Comparison of ENCODE assay signal across 9 cellular contexts in genomic region chr17:81429353-81429774, GRCh38. TPM values are rescaled to one million over a fixed set of nuclear protein-coding genes. Genes with fewer than 3 reads are reported as not detected.
DNase-seq lines count a peak whose midpoint lies in the region; ATAC-seq and TF ChIP-seq lines count a peak whose summit lies in the region.
"Had no signal": no experiment of that assay in that cellular context is flagged by ENCODE, and none has a peak within 500 bp of the region (broad histone marks: within the 10 kb centered on the region; RNA-seq: fewer than 3 reads in every experiment).

No MANE protein-coding gene starts in this region.

- peaks cover 8% of the 10 kb centered on the region for H3K79me2 ChIP-seq in hepatocyte

- no peaks in the 10 kb centered on the region for H3K9me2 ChIP-seq in hepatocyte (replicated peaks; ENCODE audit: insufficient read depth)

- DNase-seq in M059J (ENCODE audit: low read depth) (peak; percentile 75), adipocyte (ENCODE audit: low read depth) (peak; percentile 88), hepatocyte (ENCODE audit: low spot score) (peak; percentile 81), thyroid gland (peak; percentile 92 to 94)
- no peak for DNase-seq in stimulated activated CD4-positive, alpha-beta T cell treated with anti-CD3 and anti-CD28 coated beads, Interleukin-4, amount 100 ng/mL, for 24 hours
- DNase-seq: activated naive CD8-positive, alpha-beta T cell treated with anti-CD3 and anti-CD28 coated beads, Interleukin-2, amount 10 ng/mL, durations not matched to agents 7 days and 5 days had no signal

- no peak for ATAC-seq in GM21367 (IDR thresholded peaks at IDR 0.05; ENCODE audit: unreplicated experiment)
- no peak for ATAC-seq in GM18868 (IDR thresholded peaks at IDR 0.05; ENCODE audit: unreplicated experiment)

- TF ChIP-seq CTCF in hepatocyte (IDR thresholded peaks at IDR 0.05; ENCODE audit: poor library complexity): no peak
- TF ChIP-seq CTCF in thyroid gland (IDR thresholded peaks at IDR 0.05): no peak

- peaks cover 53% of the 10 kb centered on the region for H4K20me1 ChIP-seq in BLaER1
- no peaks in the 10 kb centered on the region for H4K20me1 ChIP-seq in hepatocyte (ENCODE audit: insufficient read depth, poor library complexity, severe bottlenecking)

- H2AFZ ChIP-seq in hepatocyte: no peak overlapping the region

- peak overlapping the region; percentile 87 for H3K9ac ChIP-seq in BLaER1
- H3K9ac ChIP-seq in adipocyte (ENCODE audit: low read length): no peak overlapping the region

- intact Hi-C loops in thyroid gland (cut with DNase I): no loop called here

- H3K27ac ChIP-seq in BLaER1 (peak overlapping the region; percentile 98), hepatocyte (peak overlapping the region; percentile 66), thyroid gland (peak overlapping the region in 1 of 3 donors; percentile 42)

- peaks cover 15% of the 10 kb centered on the region; the same call in 1 of the 2 replicates for H3K9me3 ChIP-seq in BLaER1
- H3K9me3 ChIP-seq in adipocyte (ENCODE audit: control insufficient read depth, low read length): no peaks in the 10 kb centered on the region
- no peaks in the 10 kb centered on the region for H3K9me3 ChIP-seq in hepatocyte (ENCODE audit: low read depth)
- no peaks in the 10 kb centered on the region for H3K9me3 ChIP-seq in thyroid gland

- 33% methylated on average over 12 of the region's 22 CpGs for WGBS in hepatocyte (ENCODE audit: low lambda C conversion rate, missing lambda C conversion rate)
- WGBS in thyroid gland, 2 donors: 0% methylated on average over 4 of the region's 22 CpGs; no CpG with 5 or more reads in 1 of the 2 donors

- H3K4me2 ChIP-seq in BLaER1 (peak overlapping the region; percentile 97), hepatocyte (peak overlapping the region; percentile 71)

- TF ChIP-seq POLR2A in thyroid gland (IDR thresholded peaks at IDR 0.05): no peak

- H3K4me3 ChIP-seq in BLaER1 (peak overlapping the region; percentile 70), adipocyte (ENCODE audit: low read length) (no peak overlapping the region), hepatocyte (no peak overlapping the region), thyroid gland (replicated peaks in 1 of 3) (peak overlapping the region in 1 of 3 donors; percentile 4)

- no peaks in the 10 kb centered on the region for H3K27me3 ChIP-seq in BLaER1
- H3K27me3 ChIP-seq in adipocyte (replicated peaks; ENCODE audit: control insufficient read depth, insufficient read depth, low read length): no peaks in the 10 kb centered on the region
- no peaks in the 10 kb centered on the region for H3K27me3 ChIP-seq in hepatocyte
- H3K27me3 ChIP-seq in thyroid gland: no peaks in the 10 kb centered on the region

- H3K36me3 ChIP-seq in BLaER1 (peaks cover 25% of the 10 kb centered on the region; the same call in 1 of the 2 replicates), adipocyte (ENCODE audit: control insufficient read depth, insufficient read depth, low read length, severe bottlenecking) (no peaks in the 10 kb centered on the region), hepatocyte (replicated peaks; ENCODE audit: insufficient read depth, low read depth) (no peaks in the 10 kb centered on the region), thyroid gland (no peaks in the 10 kb centered on the region)

- H3K4me1 ChIP-seq in BLaER1 (peaks cover 66% of the 10 kb centered on the region), adipocyte (ENCODE audit: control insufficient read depth, insufficient read depth, low read length) (peaks cover 19% of the 10 kb centered on the region), hepatocyte (ENCODE audit: insufficient read depth) (peaks cover 12% of the 10 kb centered on the region), thyroid gland (peaks cover 52 to 60% of the 10 kb centered on the region in 2 donors)

RNA-seq across cellular contexts. Expression of gene BAHCC1, which starts 34.1 kb away (rescaled TPM):
- 1.0 and 4.3 TPM in 2 replicates for total RNA-seq in M059J (2014; rRNA removed; shearing (Covaris generic))
- total RNA-seq in hepatocyte (6.6 and 8.6 TPM in 2 replicates), thyroid gland (10 to 100 TPM; 13.7 to 33.7 (median 23.9) TPM)
- polyA plus RNA-seq in hepatocyte: 6.4 and 7.9 TPM in 2 replicates
